ENCODE assay signal across 30 cellular contexts in genomic region chrX:3526084-3526483, GRCh38.
DNase-seq lines count a peak whose midpoint lies in the region; ATAC-seq and TF ChIP-seq lines count a peak whose summit lies in the region.
"Had no signal": no experiment of that assay in that cellular context is flagged by ENCODE, and none has a peak within 500 bp of the region (broad histone marks: within the 10 kb centered on the region; RNA-seq: fewer than 3 reads in every experiment).

No MANE protein-coding gene starts in this region.

- no peaks in the 10 kb centered on the region for H3K79me2 ChIP-seq in osteoblast (ENCODE audit: insufficient read depth, low read length)
- no peaks in the 10 kb centered on the region for H3K79me2 ChIP-seq in trophoblast cell (ENCODE audit: control insufficient read depth, insufficient read depth, low read length, poor library complexity)

- no peak overlapping the region for H4K91ac ChIP-seq in trophoblast cell (ENCODE audit: low read depth, low read length)

- no peaks in the 10 kb centered on the region for H4K20me1 ChIP-seq in osteoblast (ENCODE audit: insufficient read depth, low read length)

- no peak overlapping the region for H2BK5ac ChIP-seq in trophoblast cell (ENCODE audit: low read depth, low read length, poor library complexity)

- no peak overlapping the region for H3K18ac ChIP-seq in trophoblast cell (ENCODE audit: low read length)

- H3K4me1 ChIP-seq in osteoblast (ENCODE audit: insufficient read depth, low read length) (peaks cover 41% of the 10 kb centered on the region), trophoblast cell (ENCODE audit: control insufficient read depth in 1 of 2, insufficient read depth in 2 of 2, low read length in 2 of 2) (peaks cover 0 to 3% of the 10 kb centered on the region in 2 experiments)
- H3K4me1 ChIP-seq: A549, adrenal gland, lower lobe of right lung, suprapubic skin, upper lobe of right lung had no signal

- no peak for ATAC-seq in left colon
- ATAC-seq: A549; activated CD8-positive, alpha-beta T cell treated with anti-CD3 and anti-CD28 coated beads, Interleukin-2, amount 10 ng/mL, durations not matched to agents 7 days and 5 days; HCT116; lower lobe of right lung; mucosa of descending colon; upper lobe of right lung had no signal

- peak; percentile 83 for DNase-seq in AG10803 (ENCODE audit: low read depth)
- peak; percentile 46 for DNase-seq in M059J (ENCODE audit: low read depth)
- DNase-seq in fibroblast of gingiva (ENCODE audit: low read depth) = peak; percentile 35
- peak; percentile 4 for DNase-seq in osteoblast (ENCODE audit: insufficient read length, low spot score, missing footprints)
- no peak for DNase-seq in trophoblast cell
- no peak for DNase-seq in left colon
- DNase-seq in GM13976 (ENCODE audit: low spot score) = no peak
- DNase-seq in activated CD4-positive, CD25-positive, alpha-beta regulatory T cell treated with anti-CD3 and anti-CD28 coated beads, Interleukin-2, amount 50 U/mL, for 72 hours = no peak
- DNase-seq: activated CD4-positive, alpha-beta T cell treated with anti-CD3 and anti-CD28 coated beads for 4 hours; activated CD8-positive, alpha-beta T cell treated with anti-CD3 and anti-CD28 coated beads, Interleukin-2, amount 10 ng/mL, durations not matched to agents 7 days and 5 days; activated naive CD4-positive, alpha-beta T cell treated with anti-CD3 and anti-CD28 coated beads for 36 hours; adrenal gland; Kasumi-1; kidney glomerular epithelial cell; lower lobe of right lung; mucosa of descending colon; MV-4-11; NCI-H1436; NCI-H2081 treated with DMSO at 0.1 percent for 48 hours; NCI-H446; NCI-H748 treated with DMSO at 0.1 percent for 48 hours; ovary; small intestine; stimulated activated naive CD4-positive, alpha-beta T cell treated with Interleukin-2 at 50 U/mL for 16 hours; T1000; upper lobe of right lung had no signal

- TF ChIP-seq CTCF in AG10803 (conservative IDR thresholded peaks at IDR 0.05; ENCODE audit: low read length) (no peak), osteoblast (IDR thresholded peaks at IDR 0.05; ENCODE audit: extremely low read depth, low read depth, low read length) (no peak), GM13976 (IDR thresholded peaks at IDR 0.05; ENCODE audit: borderline replicate concordance, control extremely low read depth, extremely low read depth, insufficient read depth, missing control alignments) (no peak)

- H3K9ac ChIP-seq in trophoblast cell (ENCODE audit: low read length) = no peak overlapping the region

- H4K8ac ChIP-seq in trophoblast cell (ENCODE audit: low read depth, low read length) = no peak overlapping the region

- H2BK12ac ChIP-seq in trophoblast cell (ENCODE audit: low read length) = no peak overlapping the region

- H3K79me1 ChIP-seq in trophoblast cell (ENCODE audit: low read length) = peaks cover 7% of the 10 kb centered on the region

- H4K12ac ChIP-seq in trophoblast cell (ENCODE audit: low read depth, low read length) = no peak overlapping the region

- H3K4ac ChIP-seq in trophoblast cell (ENCODE audit: low read depth, low read length) = no peak overlapping the region

- H3K27ac ChIP-seq in osteoblast (ENCODE audit: low read depth, low read length) (peak overlapping the region; percentile 79), trophoblast cell (ENCODE audit: low read depth, low read length) (no peak overlapping the region)
- H3K27ac ChIP-seq: A549, adrenal gland, lower lobe of right lung, ovary, suprapubic skin, upper lobe of right lung, VCaP had no signal

- H2BK120ac ChIP-seq in trophoblast cell (ENCODE audit: insufficient read depth, low read length, poor library complexity) = no peak overlapping the region

- intact Hi-C loops in left colon (cut with DNase I, micrococcal nuclease) = no loop called here

- in situ Hi-C loops in GM13976 (cut with MboI; ENCODE audit: low sequenced_read_pairs, unreplicated experiment) = no loop called here

- H2AK5ac ChIP-seq in trophoblast cell (ENCODE audit: low read length) = no peak overlapping the region

- no peaks in the 10 kb centered on the region for H3K36me3 ChIP-seq in osteoblast (ENCODE audit: insufficient read depth, low read length)
- H3K36me3 ChIP-seq in trophoblast cell (ENCODE audit: control insufficient read depth in 1 of 2, insufficient read depth in 2 of 2, low read length in 2 of 2) = no peaks in the 10 kb centered on the region
- H3K36me3 ChIP-seq: adrenal gland, lower lobe of right lung, ovary, suprapubic skin, upper lobe of right lung had no signal

- H3K4me2 ChIP-seq in osteoblast (ENCODE audit: insufficient read depth, low read length) = peak overlapping the region; percentile 40
- H3K4me2 ChIP-seq in trophoblast cell (ENCODE audit: low read length) = no peak overlapping the region
- H3K4me2 ChIP-seq: A549 had no signal

- no CpG with 5 or more reads among the region's 5 CpGs for WGBS in trophoblast cell (ENCODE audit: extremely low coverage, insufficient coverage, insufficient read length)

- H3K9me3 ChIP-seq in osteoblast (ENCODE audit: low read depth, low read length) = no peaks in the 10 kb centered on the region
- H3K9me3 ChIP-seq in trophoblast cell (ENCODE audit: insufficient read depth, low read depth, low read length) = no peaks in the 10 kb centered on the region
- H3K9me3 ChIP-seq: A549, adrenal gland, lower lobe of right lung, mucosa of descending colon, ovary, suprapubic skin, upper lobe of right lung had no signal

- H3K14ac ChIP-seq in trophoblast cell (ENCODE audit: low read length) = no peak overlapping the region

- H2AFZ ChIP-seq in osteoblast (ENCODE audit: low read length) = no peak overlapping the region
- no peak overlapping the region for H2AFZ ChIP-seq in trophoblast cell (ENCODE audit: insufficient read depth, low read length, poor library complexity)

- no peaks in the 10 kb centered on the region for H3K27me3 ChIP-seq in osteoblast (ENCODE audit: insufficient read depth, low read length)
- no peaks in the 10 kb centered on the region for H3K27me3 ChIP-seq in trophoblast cell (ENCODE audit: insufficient read depth, low read length)
- H3K27me3 ChIP-seq: adrenal gland, ovary, suprapubic skin, upper lobe of right lung had no signal

- H3K4me3 ChIP-seq in AG10803 (ENCODE audit: low read length) = no peak overlapping the region
- H3K4me3 ChIP-seq in osteoblast (ENCODE audit: insufficient read depth, low read length) = no peak overlapping the region
- no peak overlapping the region for H3K4me3 ChIP-seq in trophoblast cell (ENCODE audit: low read depth, low read length)
- H3K4me3 ChIP-seq: A549, adrenal gland, lower lobe of right lung, mucosa of descending colon, ovary, suprapubic skin, upper lobe of right lung had no signal

- H3K23ac ChIP-seq in trophoblast cell (ENCODE audit: low read length) = no peak overlapping the region

Comparison
In these comparisons a context has a peak if more than half of its experiments do, and no peak if none do; other contexts are left out.
1. DNase-seq: peak in AG10803 (single experiment), M059J (single experiment), fibroblast of gingiva (single experiment) and osteoblast (single experiment); none in trophoblast cell (0 of 2), left colon (0 of 2), GM13976 (single experiment) and activated CD4-positive, CD25-positive, alpha-beta regulatory T cell treated with anti-CD3 and anti-CD28 coated beads, Interleukin-2, amount 50 U/mL, for 72 hours (single experiment).